ENCODE assay signal across 9 cellular contexts in genomic region chr18:6885992-6886823, GRCh38.
A peak's percentile ranks its signal among the peaks of the same experiment; 100 is the strongest.
DNase-seq lines count a peak whose midpoint lies in the region; ATAC-seq and TF ChIP-seq lines count a peak whose summit lies in the region.
"Had no signal": no experiment of that assay in that cellular context is flagged by ENCODE, and none has a peak within 500 bp of the region (broad histone marks: within the 10 kb centered on the region; RNA-seq: fewer than 3 reads in every experiment).

No MANE protein-coding gene starts in this region.

- TF ChIP-seq CTCF in epithelial cell of proximal tubule (conservative IDR thresholded peaks at IDR 0.05; ENCODE audit: low read depth, low read length), result peak; percentile 76

- ATAC-seq in GM18873 (IDR thresholded peaks at IDR 0.05; ENCODE audit: low FRiP score, unreplicated experiment) (no peak), HG03432 (IDR thresholded peaks at IDR 0.05; ENCODE audit: unreplicated experiment) (no peak)

- no peak overlapping the region for H3K4me3 ChIP-seq in epithelial cell of proximal tubule (ENCODE audit: low read depth, low read length)
- H3K4me3 ChIP-seq: BLaER1 had no signal

- DNase-seq in DMS153 treated with DMSO at 0.1 percent for 48 hours (lab: John Stamatoyannopoulos, UW; ENCODE audit: unreplicated experiment) (peak; percentile 14), DMS153 (lab: John Stamatoyannopoulos, UW) (no peak), KBM-7 (peak; percentile 52), SHP77 (lab: John Stamatoyannopoulos, UW) (peak; percentile 30 to 38), epithelial cell of proximal tubule (ENCODE audit: low read depth) (peak; percentile 6), midbrain (lab: John Stamatoyannopoulos, UW) (peak; percentile 66)

- in situ Hi-C loops in KBM-7 (cut with MboI; ENCODE audit: low pct_unique_long_range_greater_than_20kb, low sequenced_read_pairs), result no loop called here
